In genomic region chr20:50085146-50085480, GRCh38 we compare ENCODE assay signal across 10 cellular contexts. TPM values are rescaled to one million over a fixed set of nuclear protein-coding genes. Genes with fewer than 3 reads are reported as not detected.
DNase-seq lines count a peak whose midpoint lies in the region; ATAC-seq and TF ChIP-seq lines count a peak whose summit lies in the region.
"Had no signal": no experiment of that assay in that cellular context is flagged by ENCODE, and none has a peak within 500 bp of the region (broad histone marks: within the 10 kb centered on the region; RNA-seq: fewer than 3 reads in every experiment).

No MANE protein-coding gene starts in this region.

- peaks cover 24% of the 10 kb centered on the region for H3K4me1 ChIP-seq in mammary epithelial cell (ENCODE audit: insufficient read depth, low read length)
- H3K4me1 ChIP-seq in upper lobe of left lung = peaks cover 25 to 30% (median 29%) of the 10 kb centered on the region in 4 donors

- peaks cover 65% of the 10 kb centered on the region for H3K36me3 Mint-ChIP-seq in MCF 10A (ENCODE audit: insufficient read depth, unreplicated experiment)
- H3K36me3 Mint-ChIP-seq in activated CD8-positive, alpha-beta T cell treated with anti-CD3 and anti-CD28 coated beads, Interleukin-2, amount 10 ng/mL, durations not matched to agents 7 days and 5 days (ENCODE audit: low read depth) = peaks cover 37% of the 10 kb centered on the region
- peaks cover 10% of the 10 kb centered on the region for H3K36me3 Mint-ChIP-seq in mesothelial cell of epicardium

- H3K9ac ChIP-seq in mammary epithelial cell (ENCODE audit: insufficient read depth, low read length) = no peak overlapping the region

- H3K27me3 ChIP-seq in mammary epithelial cell (ENCODE audit: insufficient read depth, low read length) (no peaks in the 10 kb centered on the region), upper lobe of left lung (no peaks in the 10 kb centered on the region)
- H3K27me3 ChIP-seq: body of pancreas, pancreas had no signal

- BruUV-seq in MCF 10A (replicated peaks; lab: Mats Ljungman, UMichigan) (no TSS peak), mammary epithelial cell (replicated peaks; lab: Mats Ljungman, UMichigan) (no TSS peak)

- H3K9me3 Mint-ChIP-seq in MCF 10A (ENCODE audit: unreplicated experiment) (no peaks in the 10 kb centered on the region), mesothelial cell of epicardium (no peaks in the 10 kb centered on the region)
- no peaks in the 10 kb centered on the region for H3K9me3 Mint-ChIP-seq in activated CD8-positive, alpha-beta T cell treated with anti-CD3 and anti-CD28 coated beads, Interleukin-2, amount 10 ng/mL, durations not matched to agents 7 days and 5 days (ENCODE audit: insufficient read depth)

- no peak for TF ChIP-seq POLR2A in upper lobe of left lung (IDR thresholded peaks at IDR 0.05)

- DNase-seq in MCF 10A (ENCODE audit: unreplicated experiment) (no peak), mammary epithelial cell (no peak), mesothelial cell of epicardium (ENCODE audit: low spot score in 2 of 2, unreplicated experiment in 2 of 2) (no peak), upper lobe of left lung (no peak)
- DNase-seq in activated CD8-positive, alpha-beta T cell treated with anti-CD3 and anti-CD28 coated beads, Interleukin-2, amount 10 ng/mL, durations not matched to agents 7 days and 5 days = no peak
- DNase-seq in activated CD4-positive, alpha-beta T cell treated with anti-CD3 and anti-CD28 coated beads for 4 hours = no peak

- H2AFZ ChIP-seq in mammary epithelial cell (ENCODE audit: low read depth, low read length) = no peak overlapping the region

- TF ChIP-seq CTCF in MCF 10A (IDR thresholded peaks at IDR 0.05; ENCODE audit: unreplicated experiment) (no peak), mammary epithelial cell (conservative IDR thresholded peaks at IDR 0.05 in 1 of 2, IDR thresholded peaks at IDR 0.05 in 1 of 2; ENCODE audit: extremely low read depth in 1 of 2, insufficient read depth in 1 of 2, low read depth in 1 of 2, low read length in 2 of 2) (no peak), mesothelial cell of epicardium (IDR thresholded peaks at IDR 0.05; ENCODE audit: unreplicated experiment) (no peak), upper lobe of left lung (IDR thresholded peaks at IDR 0.05) (no peak)

- H3K9me3 ChIP-seq in mammary epithelial cell (replicated peaks; ENCODE audit: insufficient read depth, low read length) (no peaks in the 10 kb centered on the region), upper lobe of left lung (no peaks in the 10 kb centered on the region)
- H3K9me3 ChIP-seq: body of pancreas, pancreas had no signal

- H3K4me3 Mint-ChIP-seq in MCF 10A (ENCODE audit: unreplicated experiment) (peak overlapping the region; percentile 8), mesothelial cell of epicardium (no peak overlapping the region)
- no peak overlapping the region for H3K4me3 Mint-ChIP-seq in activated CD8-positive, alpha-beta T cell treated with anti-CD3 and anti-CD28 coated beads, Interleukin-2, amount 10 ng/mL, durations not matched to agents 7 days and 5 days

- POLR2A ChIA-PET in MCF 10A (lab: Yijun Ruan, JAX) = interaction anchor here (1.2 to 12.9 kb wide), 5 partner anchors 17 to 709 kb away, joined by 3 to 177 read pairs (median 20); partner anchors contain the start of genes PEDS1 and UBE2V1
- POLR2A ChIA-PET in activated CD8-positive, alpha-beta T cell treated with anti-CD3 and anti-CD28 coated beads, Interleukin-2, amount 10 ng/mL, durations not matched to agents 7 days and 5 days (lab: Charles Lee) = no interaction called here

- H3K36me3 ChIP-seq in mammary epithelial cell (ENCODE audit: insufficient read depth, low read length) = peaks cover 17% of the 10 kb centered on the region
- H3K36me3 ChIP-seq in upper lobe of left lung = peaks cover 3 to 49% (median 20%) of the 10 kb centered on the region in 4 donors
- H3K36me3 ChIP-seq: pancreas had no signal

- dilution Hi-C loops in mammary epithelial cell (cut with HindIII; ENCODE audit: low sequenced_read_pairs) = no loop called here

- no peak overlapping the region for H3K27ac ChIP-seq in mammary epithelial cell (ENCODE audit: insufficient read depth, low read depth, low read length)
- peak overlapping the region in 3 of 4 donors; percentile 78 to 86 (median 85) for H3K27ac ChIP-seq in upper lobe of left lung
- H3K27ac ChIP-seq: pancreas had no signal

- no peaks in the 10 kb centered on the region for H4K20me1 ChIP-seq in mammary epithelial cell (ENCODE audit: insufficient read depth, low read length)

- WGBS in mammary epithelial cell (ENCODE audit: low coverage, missing lambda C conversion rate) = 64% methylated on average over 3 of the region's 5 CpGs
- WGBS in upper lobe of left lung, 2 donors = 53 to 79% methylated on average over 3 to 5 of the region's 5 CpGs

- in situ Hi-C loops in mammary epithelial cell (cut with MboI; ENCODE audit: low sequenced_read_pairs in 2 of 2) = no loop called here

- H3K4me3 ChIP-seq in mammary epithelial cell (replicated peaks in 1 of 3; ENCODE audit: insufficient read depth in 1 of 3, low read depth in 2 of 3, low read length in 3 of 3) (no peak overlapping the region), upper lobe of left lung (peak overlapping the region in 1 of 4 donors; percentile 34)
- H3K4me3 ChIP-seq: body of pancreas, pancreas had no signal

- H3K27me3 Mint-ChIP-seq in MCF 10A (ENCODE audit: insufficient read depth, unreplicated experiment) = no peaks in the 10 kb centered on the region
- H3K27me3 Mint-ChIP-seq in activated CD8-positive, alpha-beta T cell treated with anti-CD3 and anti-CD28 coated beads, Interleukin-2, amount 10 ng/mL, durations not matched to agents 7 days and 5 days (ENCODE audit: low read depth) = no peaks in the 10 kb centered on the region
- no peaks in the 10 kb centered on the region for H3K27me3 Mint-ChIP-seq in mesothelial cell of epicardium (ENCODE audit: low read depth)

- H3K79me2 ChIP-seq in mammary epithelial cell (ENCODE audit: insufficient read depth, low read length) = peaks cover 54% of the 10 kb centered on the region

- peaks cover 33% of the 10 kb centered on the region for H3K4me1 Mint-ChIP-seq in MCF 10A (ENCODE audit: insufficient read depth, unreplicated experiment)
- peaks cover 17% of the 10 kb centered on the region for H3K4me1 Mint-ChIP-seq in activated CD8-positive, alpha-beta T cell treated with anti-CD3 and anti-CD28 coated beads, Interleukin-2, amount 10 ng/mL, durations not matched to agents 7 days and 5 days (ENCODE audit: low read depth)
- H3K4me1 Mint-ChIP-seq in mesothelial cell of epicardium = peaks cover 20% of the 10 kb centered on the region

- CTCF ChIA-PET in MCF 10A (lab: Yijun Ruan, JAX) (interaction anchor here (0.6 to 8.3 kb wide), 35 partner anchors 8 to 590 kb away, joined by 3 to 143 read pairs (median 4); partner anchors contain the start of genes PEDS1 and UBE2V1), mammary epithelial cell (lab: Charles Lee; ENCODE audit: low non-redundant PET) (no interaction called here)
- CTCF ChIA-PET in activated CD8-positive, alpha-beta T cell treated with anti-CD3 and anti-CD28 coated beads, Interleukin-2, amount 10 ng/mL, durations not matched to agents 7 days and 5 days (lab: Charles Lee) = interaction anchor here (0.6 to 6.5 kb wide), 19 partner anchors 8 to 297 kb away, joined by 3 to 87 read pairs (median 7); partner anchors contain the start of gene PEDS1

- ATAC-seq in activated CD8-positive, alpha-beta T cell treated with anti-CD3 and anti-CD28 coated beads, Interleukin-2, amount 10 ng/mL, durations not matched to agents 7 days and 5 days = no peak
- ATAC-seq in upper lobe of left lung (ENCODE audit: low FRiP score in 2 of 2) (no peak), HG02588 (IDR thresholded peaks at IDR 0.05; ENCODE audit: unreplicated experiment) (no peak), GM18498 (IDR thresholded peaks at IDR 0.05; ENCODE audit: unreplicated experiment) (no peak)

- TF ChIP-seq EP300 in upper lobe of left lung (IDR thresholded peaks at IDR 0.05) = no peak

- intact Hi-C loops in MCF 10A (cut with micrococcal nuclease) = loop anchor here (1.0 kb wide), 2 partner anchors 84 to 103 kb away; partner anchors contain the start of gene SNAI1
- intact Hi-C loops in mammary epithelial cell (cut with micrococcal nuclease) = no loop called here

- no peak overlapping the region for H3K4me2 ChIP-seq in mammary epithelial cell (ENCODE audit: insufficient read depth, low read depth, low read length)

- peak overlapping the region; percentile 77 for H3K27ac Mint-ChIP-seq in MCF 10A (ENCODE audit: low read depth, unreplicated experiment)
- H3K27ac Mint-ChIP-seq in activated CD8-positive, alpha-beta T cell treated with anti-CD3 and anti-CD28 coated beads, Interleukin-2, amount 10 ng/mL, durations not matched to agents 7 days and 5 days = peak overlapping the region; percentile 80
- peak overlapping the region; percentile 76 for H3K27ac Mint-ChIP-seq in mesothelial cell of epicardium

RNA-seq across cellular contexts. Expression of gene UBE2V1, which starts 27.8 kb away (rescaled TPM):
- total RNA-seq in MCF 10A (2022) = 99.5 and 110 TPM in 2 replicates
- 100 to 1,000 TPM in 1 of 2 donors, 10 to 100 TPM in 1; 54.8 to 119 TPM for total RNA-seq in mammary epithelial cell
- 109 TPM for polyA plus RNA-seq in mammary epithelial cell
- 157 TPM for polyA minus RNA-seq in mammary epithelial cell
- total RNA-seq in activated CD8-positive, alpha-beta T cell treated with anti-CD3 and anti-CD28 coated beads, Interleukin-2, amount 10 ng/mL, durations not matched to agents 7 days and 5 days = 100 to 1,000 TPM; 120 to 131 TPM
- total RNA-seq in mesothelial cell of epicardium = 134 to 139 TPM (median 138 TPM) in 3 replicates
- total RNA-seq in upper lobe of left lung = 100 to 1,000 TPM in 1 of 6 donors, 10 to 100 TPM in 5; 50.3 to 116 (median 69.9) TPM
